In genomic region chr9:34379334-34380033, GRCh38 we compare ENCODE assay signal across 1 cellular context.
A peak's percentile ranks its signal among the peaks of the same experiment; 100 is the strongest.
TF ChIP-seq lines count a peak whose summit lies in the region.

No MANE protein-coding gene starts in this region.

TF ChIP-seq in HepG2, 621 proteins besides CTCF, POLR2A, EP300 and RAD21 (continued from another document and continues in another):
- TF ChIP-seq TFDP2 (CRISPR knock-in tag; IDR thresholded peaks at IDR 0.05) (no peak), ZNF772 (CRISPR knock-in tag; IDR thresholded peaks at IDR 0.05) (0 out of 2 replicates have a peak, but pooled peaks have one; percentile 48), HDAC1 (CRISPR knock-in tag; IDR thresholded peaks at IDR 0.05) (0 out of 2 replicates have a peak, but pooled peaks have one; percentile 31), NAIF1 (CRISPR knock-in tag; IDR thresholded peaks at IDR 0.05; ENCODE audit: borderline replicate concordance) (no peak), ZSCAN20 (CRISPR knock-in tag; IDR thresholded peaks at IDR 0.05; ENCODE audit: borderline replicate concordance) (no peak), ZNF567 (CRISPR knock-in tag; IDR thresholded peaks at IDR 0.05; ENCODE audit: borderline replicate concordance) (no peak), CSRNP2 (CRISPR knock-in tag; conservative IDR thresholded peaks at IDR 0.05; ENCODE audit: low read depth) (no peak), MBNL3 (CRISPR knock-in tag; conservative IDR thresholded peaks at IDR 0.05) (no peak), SNRNP70 (IDR thresholded peaks at IDR 0.05; ENCODE audit: low read depth, low read length) (no peak), ATF2 (CRISPR knock-in tag; IDR thresholded peaks at IDR 0.05) (no peak), ZNF577 (CRISPR knock-in tag; IDR thresholded peaks at IDR 0.05; ENCODE audit: borderline replicate concordance, low read depth) (no peak), AKNA (CRISPR knock-in tag; IDR thresholded peaks at IDR 0.05; ENCODE audit: borderline replicate concordance) (no peak), RCOR2 (CRISPR knock-in tag; IDR thresholded peaks at IDR 0.05) (no peak), HDAC6 (IDR thresholded peaks at IDR 0.05; ENCODE audit: low read depth, low read length) (no peak), RXRB (CRISPR knock-in tag; IDR thresholded peaks at IDR 0.05; ENCODE audit: borderline replicate concordance) (peak; percentile 51; the same call in 1 of the 2 replicates), FOXO1 (CRISPR knock-in tag; IDR thresholded peaks at IDR 0.05) (no peak), KDM5B (CRISPR knock-in tag; IDR thresholded peaks at IDR 0.05; ENCODE audit: borderline replicate concordance) (no peak), PHF20 (CRISPR knock-in tag; IDR thresholded peaks at IDR 0.05) (no peak; the same call in 1 of the 2 replicates), MAZ (IDR thresholded peaks at IDR 0.05; ENCODE audit: borderline replicate concordance, low read depth, low read length) (no peak), MAZ (CRISPR knock-in tag; IDR thresholded peaks at IDR 0.05; ENCODE audit: low read depth) (peak; percentile 64; the same call in 1 of the 2 replicates), IRF2 (CRISPR knock-in tag; IDR thresholded peaks at IDR 0.05) (peak; percentile 72; the same call in 1 of the 2 replicates), MEF2D (CRISPR knock-in tag; IDR thresholded peaks at IDR 0.05) (no peak), CSRNP1 (CRISPR knock-in tag; IDR thresholded peaks at IDR 0.05) (no peak), NR0B2 (CRISPR knock-in tag; IDR thresholded peaks at IDR 0.05) (no peak), ATRX (CRISPR knock-in tag; IDR thresholded peaks at IDR 0.05; ENCODE audit: borderline replicate concordance) (no peak), ZFP62 (CRISPR knock-in tag; IDR thresholded peaks at IDR 0.05) (no peak), ZFP37 (CRISPR knock-in tag; IDR thresholded peaks at IDR 0.05; ENCODE audit: borderline replicate concordance) (no peak), SIX4 (CRISPR knock-in tag; IDR thresholded peaks at IDR 0.05) (no peak), SMC3 (IDR thresholded peaks at IDR 0.05; ENCODE audit: low read length) (peak; percentile 98), ZNF605 (CRISPR knock-in tag; IDR thresholded peaks at IDR 0.05) (no peak), RXRA (CRISPR knock-in tag; IDR thresholded peaks at IDR 0.05) (no peak; the same call in 1 of the 2 replicates), AGO2 (optimal IDR thresholded peaks at IDR 0.05; ENCODE audit: low read depth, low read length) (no peak), ZNF282 (IDR thresholded peaks at IDR 0.05; ENCODE audit: partially characterized antibody) (no peak), POLR2G (IDR thresholded peaks at IDR 0.05; ENCODE audit: low read depth, low read length) (peak; percentile 26), ZNF337 (CRISPR knock-in tag; IDR thresholded peaks at IDR 0.05; ENCODE audit: borderline replicate concordance, low read depth) (no peak), GMEB2 (CRISPR knock-in tag; IDR thresholded peaks at IDR 0.05; ENCODE audit: low read depth) (no peak), ZFP82 (CRISPR knock-in tag; IDR thresholded peaks at IDR 0.05; ENCODE audit: borderline replicate concordance) (no peak), SALL2 (CRISPR knock-in tag; IDR thresholded peaks at IDR 0.05) (peak; percentile 45; the same call in 1 of the 2 replicates), IRX3 (CRISPR knock-in tag; IDR thresholded peaks at IDR 0.05; ENCODE audit: borderline replicate concordance, low read depth) (no peak), ZSCAN21 (CRISPR knock-in tag; IDR thresholded peaks at IDR 0.05; ENCODE audit: borderline replicate concordance) (no peak; the same call in 1 of the 2 replicates), TEF (CRISPR knock-in tag; IDR thresholded peaks at IDR 0.05) (no peak), ATF7-NPFF (CRISPR knock-in tag; IDR thresholded peaks at IDR 0.05; ENCODE audit: low read depth) (no peak), EZH2 (conservative IDR thresholded peaks at IDR 0.05; ENCODE audit: low read depth, low read length) (no peak), REST (IDR thresholded peaks at IDR 0.05; ENCODE audit: borderline replicate concordance in 1 of 2, low read depth in 1 of 2, low read length in 2 of 2) (no peak), ZNF607 (CRISPR knock-in tag; IDR thresholded peaks at IDR 0.05; ENCODE audit: borderline replicate concordance) (no peak), ZNF234 (CRISPR knock-in tag; conservative IDR thresholded peaks at IDR 0.05) (no peak), NFKB2 (CRISPR knock-in tag; IDR thresholded peaks at IDR 0.05; ENCODE audit: borderline replicate concordance) (no peak)
